Comparison of ENCODE assay signal across 1 cellular context in the genomic region with DNA sequence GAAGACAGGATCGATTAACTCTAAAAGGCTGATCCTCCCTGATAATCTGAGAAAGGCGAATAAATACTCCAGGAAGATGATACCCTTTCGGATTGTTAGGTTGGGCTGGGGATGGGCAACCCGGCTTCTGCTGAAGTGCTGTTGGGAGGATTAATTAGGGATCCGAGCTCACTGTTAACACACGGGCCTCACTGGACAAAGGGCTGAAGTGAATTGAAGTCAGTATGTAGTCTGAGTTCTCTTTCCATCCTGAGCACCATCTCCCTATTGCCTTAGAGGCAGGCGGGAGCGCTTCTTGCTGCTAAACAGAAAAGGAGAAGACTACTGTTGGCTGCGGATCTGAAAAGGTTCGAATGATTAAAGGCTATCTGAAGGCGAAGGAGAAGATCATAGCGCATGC.
TF ChIP-seq lines count a peak whose summit lies in the region.

No MANE protein-coding gene starts in this region.

TF ChIP-seq in GM23338, 12 proteins besides CTCF, POLR2A, EP300 and RAD21:
- TF ChIP-seq, protein P1, sequence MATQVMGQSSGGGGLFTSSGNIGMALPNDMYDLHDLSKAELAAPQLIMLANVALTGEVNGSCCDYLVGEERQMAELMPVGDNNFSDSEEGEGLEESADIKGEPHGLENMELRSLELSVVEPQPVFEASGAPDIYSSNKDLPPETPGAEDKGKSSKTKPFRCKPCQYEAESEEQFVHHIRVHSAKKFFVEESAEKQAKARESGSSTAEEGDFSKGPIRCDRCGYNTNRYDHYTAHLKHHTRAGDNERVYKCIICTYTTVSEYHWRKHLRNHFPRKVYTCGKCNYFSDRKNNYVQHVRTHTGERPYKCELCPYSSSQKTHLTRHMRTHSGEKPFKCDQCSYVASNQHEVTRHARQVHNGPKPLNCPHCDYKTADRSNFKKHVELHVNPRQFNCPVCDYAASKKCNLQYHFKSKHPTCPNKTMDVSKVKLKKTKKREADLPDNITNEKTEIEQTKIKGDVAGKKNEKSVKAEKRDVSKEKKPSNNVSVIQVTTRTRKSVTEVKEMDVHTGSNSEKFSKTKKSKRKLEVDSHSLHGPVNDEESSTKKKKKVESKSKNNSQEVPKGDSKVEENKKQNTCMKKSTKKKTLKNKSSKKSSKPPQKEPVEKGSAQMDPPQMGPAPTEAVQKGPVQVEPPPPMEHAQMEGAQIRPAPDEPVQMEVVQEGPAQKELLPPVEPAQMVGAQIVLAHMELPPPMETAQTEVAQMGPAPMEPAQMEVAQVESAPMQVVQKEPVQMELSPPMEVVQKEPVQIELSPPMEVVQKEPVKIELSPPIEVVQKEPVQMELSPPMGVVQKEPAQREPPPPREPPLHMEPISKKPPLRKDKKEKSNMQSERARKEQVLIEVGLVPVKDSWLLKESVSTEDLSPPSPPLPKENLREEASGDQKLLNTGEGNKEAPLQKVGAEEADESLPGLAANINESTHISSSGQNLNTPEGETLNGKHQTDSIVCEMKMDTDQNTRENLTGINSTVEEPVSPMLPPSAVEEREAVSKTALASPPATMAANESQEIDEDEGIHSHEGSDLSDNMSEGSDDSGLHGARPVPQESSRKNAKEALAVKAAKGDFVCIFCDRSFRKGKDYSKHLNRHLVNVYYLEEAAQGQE (IDR thresholded peaks at IDR 0.05; ENCODE audit: unreplicated experiment), result no peak
- TF ChIP-seq POLR2AphosphoS5 (IDR thresholded peaks at IDR 0.05; ENCODE audit: low read depth) (no peak), CREB1 (CRISPR knock-in tag; IDR thresholded peaks at IDR 0.05; ENCODE audit: low read depth) (no peak), EZH2 (IDR thresholded peaks at IDR 0.05; ENCODE audit: low read depth, unreplicated experiment) (no peak), NANOG (IDR thresholded peaks at IDR 0.05; ENCODE audit: borderline replicate concordance) (no peak), STAT1 (IDR thresholded peaks at IDR 0.05; ENCODE audit: unreplicated experiment) (no peak), ZNF114 (CRISPR knock-in tag; IDR thresholded peaks at IDR 0.05) (no peak), JUNB (IDR thresholded peaks at IDR 0.05; ENCODE audit: unreplicated experiment) (no peak), EZH2phosphoT487 (IDR thresholded peaks at IDR 0.05; ENCODE audit: unreplicated experiment) (no peak)
- TF ChIP-seq, protein P2, sequence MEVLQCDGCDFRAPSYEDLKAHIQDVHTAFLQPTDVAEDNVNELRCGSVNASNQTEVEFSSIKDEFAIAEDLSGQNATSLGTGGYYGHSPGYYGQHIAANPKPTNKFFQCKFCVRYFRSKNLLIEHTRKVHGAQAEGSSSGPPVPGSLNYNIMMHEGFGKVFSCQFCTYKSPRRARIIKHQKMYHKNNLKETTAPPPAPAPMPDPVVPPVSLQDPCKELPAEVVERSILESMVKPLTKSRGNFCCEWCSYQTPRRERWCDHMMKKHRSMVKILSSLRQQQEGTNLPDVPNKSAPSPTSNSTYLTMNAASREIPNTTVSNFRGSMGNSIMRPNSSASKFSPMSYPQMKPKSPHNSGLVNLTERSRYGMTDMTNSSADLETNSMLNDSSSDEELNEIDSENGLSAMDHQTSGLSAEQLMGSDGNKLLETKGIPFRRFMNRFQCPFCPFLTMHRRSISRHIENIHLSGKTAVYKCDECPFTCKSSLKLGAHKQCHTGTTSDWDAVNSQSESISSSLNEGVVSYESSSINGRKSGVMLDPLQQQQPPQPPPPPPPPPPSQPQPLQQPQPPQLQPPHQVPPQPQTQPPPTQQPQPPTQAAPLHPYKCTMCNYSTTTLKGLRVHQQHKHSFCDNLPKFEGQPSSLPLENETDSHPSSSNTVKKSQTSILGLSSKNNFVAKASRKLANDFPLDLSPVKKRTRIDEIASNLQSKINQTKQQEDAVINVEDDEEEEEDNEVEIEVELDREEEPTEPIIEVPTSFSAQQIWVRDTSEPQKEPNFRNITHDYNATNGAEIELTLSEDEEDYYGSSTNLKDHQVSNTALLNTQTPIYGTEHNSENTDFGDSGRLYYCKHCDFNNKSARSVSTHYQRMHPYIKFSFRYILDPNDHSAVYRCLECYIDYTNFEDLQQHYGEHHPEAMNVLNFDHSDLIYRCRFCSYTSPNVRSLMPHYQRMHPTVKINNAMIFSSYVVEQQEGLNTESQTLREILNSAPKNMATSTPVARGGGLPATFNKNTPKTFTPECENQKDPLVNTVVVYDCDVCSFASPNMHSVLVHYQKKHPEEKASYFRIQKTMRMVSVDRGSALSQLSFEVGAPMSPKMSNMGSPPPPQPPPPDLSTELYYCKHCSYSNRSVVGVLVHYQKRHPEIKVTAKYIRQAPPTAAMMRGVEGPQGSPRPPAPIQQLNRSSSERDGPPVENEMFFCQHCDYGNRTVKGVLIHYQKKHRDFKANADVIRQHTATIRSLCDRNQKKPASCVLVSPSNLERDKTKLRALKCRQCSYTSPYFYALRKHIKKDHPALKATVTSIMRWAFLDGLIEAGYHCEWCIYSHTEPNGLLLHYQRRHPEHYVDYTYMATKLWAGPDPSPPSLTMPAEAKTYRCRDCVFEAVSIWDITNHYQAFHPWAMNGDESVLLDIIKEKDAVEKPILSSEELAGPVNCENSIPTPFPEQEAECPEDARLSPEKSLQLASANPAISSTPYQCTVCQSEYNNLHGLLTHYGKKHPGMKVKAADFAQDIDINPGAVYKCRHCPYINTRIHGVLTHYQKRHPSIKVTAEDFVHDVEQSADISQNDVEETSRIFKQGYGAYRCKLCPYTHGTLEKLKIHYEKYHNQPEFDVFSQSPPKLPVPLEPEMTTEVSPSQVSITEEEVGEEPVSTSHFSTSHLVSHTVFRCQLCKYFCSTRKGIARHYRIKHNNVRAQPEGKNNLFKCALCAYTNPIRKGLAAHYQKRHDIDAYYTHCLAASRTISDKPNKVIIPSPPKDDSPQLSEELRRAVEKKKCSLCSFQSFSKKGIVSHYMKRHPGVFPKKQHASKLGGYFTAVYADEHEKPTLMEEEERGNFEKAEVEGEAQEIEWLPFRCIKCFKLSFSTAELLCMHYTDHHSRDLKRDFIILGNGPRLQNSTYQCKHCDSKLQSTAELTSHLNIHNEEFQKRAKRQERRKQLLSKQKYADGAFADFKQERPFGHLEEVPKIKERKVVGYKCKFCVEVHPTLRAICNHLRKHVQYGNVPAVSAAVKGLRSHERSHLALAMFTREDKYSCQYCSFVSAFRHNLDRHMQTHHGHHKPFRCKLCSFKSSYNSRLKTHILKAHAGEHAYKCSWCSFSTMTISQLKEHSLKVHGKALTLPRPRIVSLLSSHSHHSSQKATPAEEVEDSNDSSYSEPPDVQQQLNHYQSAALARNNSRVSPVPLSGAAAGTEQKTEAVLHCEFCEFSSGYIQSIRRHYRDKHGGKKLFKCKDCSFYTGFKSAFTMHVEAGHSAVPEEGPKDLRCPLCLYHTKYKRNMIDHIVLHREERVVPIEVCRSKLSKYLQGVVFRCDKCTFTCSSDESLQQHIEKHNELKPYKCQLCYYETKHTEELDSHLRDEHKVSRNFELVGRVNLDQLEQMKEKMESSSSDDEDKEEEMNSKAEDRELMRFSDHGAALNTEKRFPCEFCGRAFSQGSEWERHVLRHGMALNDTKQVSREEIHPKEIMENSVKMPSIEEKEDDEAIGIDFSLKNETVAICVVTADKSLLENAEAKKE (CRISPR knock-in tag; IDR thresholded peaks at IDR 0.05), result no peak
- TF ChIP-seq, protein P3, sequence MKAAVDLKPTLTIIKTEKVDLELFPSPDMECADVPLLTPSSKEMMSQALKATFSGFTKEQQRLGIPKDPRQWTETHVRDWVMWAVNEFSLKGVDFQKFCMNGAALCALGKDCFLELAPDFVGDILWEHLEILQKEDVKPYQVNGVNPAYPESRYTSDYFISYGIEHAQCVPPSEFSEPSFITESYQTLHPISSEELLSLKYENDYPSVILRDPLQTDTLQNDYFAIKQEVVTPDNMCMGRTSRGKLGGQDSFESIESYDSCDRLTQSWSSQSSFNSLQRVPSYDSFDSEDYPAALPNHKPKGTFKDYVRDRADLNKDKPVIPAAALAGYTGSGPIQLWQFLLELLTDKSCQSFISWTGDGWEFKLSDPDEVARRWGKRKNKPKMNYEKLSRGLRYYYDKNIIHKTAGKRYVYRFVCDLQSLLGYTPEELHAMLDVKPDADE (IDR thresholded peaks at IDR 0.05), result no peak
